Comparison of ENCODE assay signal across 18 cellular contexts in genomic region chr1:5883129-5884048, GRCh38.
"Had no signal": no experiment of that assay in that cellular context is flagged by ENCODE, and none has a peak within 500 bp of the region (broad histone marks: within the 10 kb centered on the region; RNA-seq: fewer than 3 reads in every experiment).

No MANE protein-coding gene starts in this region.

- H2AFZ ChIP-seq: hepatocyte, parathyroid adenoma had no signal

- H3K36me3 ChIP-seq: prostate gland, right lobe of liver, uterus had no signal

- H3K4me3 ChIP-seq: hepatocyte, prostate gland, right lobe of liver, tibial artery, upper lobe of left lung, uterus had no signal

- FAIRE-seq: endometrium had no signal

- H3K79me2 ChIP-seq: hepatocyte, parathyroid adenoma had no signal

- H3K4me1 ChIP-seq: foreskin keratinocyte, parathyroid adenoma, prostate gland, right lobe of liver, tibial artery, upper lobe of left lung, uterus had no signal

- H3K9me3 ChIP-seq: prostate gland, right lobe of liver, uterus had no signal

- DNase-seq: effector memory CD4-positive, alpha-beta T cell; foreskin keratinocyte; head of caudate nucleus; left colon; natural killer cell; occipital lobe; stimulated activated CD4-positive, alpha-beta T cell treated with anti-CD3 and anti-CD28 coated beads, Interleukin-4, amount 100 ng/mL, for 1 hour; stimulated activated CD8-positive, alpha-beta memory T cell treated with anti-CD3 and anti-CD28 coated beads, Interleukin-4, amount 100 ng/mL, for 48 hours; tibial artery; upper lobe of left lung; uterus had no signal

- H3K27ac ChIP-seq: epithelial cell of prostate, foreskin keratinocyte, hepatocyte, parathyroid adenoma, prostate gland, right lobe of liver, tibial artery, upper lobe of left lung, uterus had no signal

- H3K9ac ChIP-seq: parathyroid adenoma had no signal

- H3K4me2 ChIP-seq: hepatocyte had no signal

- H3K27me3 ChIP-seq: foreskin keratinocyte, hepatocyte, right lobe of liver, tibial artery, upper lobe of left lung, uterus had no signal

- ATAC-seq: foreskin keratinocyte; left colon; natural killer cell; right lobe of liver; stimulated activated effector memory CD8-positive, alpha-beta T cell treated with anti-CD3 and anti-CD28 coated beads, Interleukin-12 subunit alpha, Interleukin-12 subunit beta, amount 100 ng/mL, for 72 hours had no signal
